1 cellular context compared by ENCODE assay signal in the genomic region with DNA sequence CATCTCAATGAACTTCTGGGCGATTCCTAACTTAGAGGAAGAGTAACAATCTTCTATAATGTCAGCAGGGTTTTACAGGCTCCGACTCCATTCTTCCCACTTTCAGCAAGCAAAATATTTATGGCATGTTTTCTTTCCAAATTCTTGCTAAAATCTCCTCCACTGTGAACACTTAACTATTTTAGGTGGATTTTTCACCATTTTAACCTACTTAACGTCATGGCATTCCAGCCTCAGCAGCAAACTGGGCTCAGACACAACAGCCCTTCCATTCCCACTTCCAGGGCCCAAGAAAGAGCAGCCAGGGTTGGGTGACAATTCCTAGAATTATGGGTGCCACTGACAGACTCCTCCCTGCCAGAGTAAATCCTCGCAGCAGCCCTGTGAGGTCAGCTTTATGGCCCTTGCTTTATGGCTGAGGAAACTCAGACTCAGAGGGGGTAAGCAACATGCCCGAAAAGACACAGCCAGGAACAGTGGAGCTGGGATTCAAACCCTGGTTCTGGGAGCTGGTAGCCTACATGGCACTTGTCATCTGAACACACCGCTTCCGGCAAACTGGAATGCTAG.
TF ChIP-seq lines count a peak whose summit lies in the region.

No MANE protein-coding gene starts in this region.

TF ChIP-seq in SK-N-SH, 30 proteins besides CTCF, POLR2A, EP300 and RAD21 (continued from another document):
- no peak for TF ChIP-seq FOSL2 (IDR thresholded peaks at IDR 0.05; ENCODE audit: borderline replicate concordance, low read depth)
- no peak for TF ChIP-seq CHD2 (IDR thresholded peaks at IDR 0.05; ENCODE audit: low read length, partially characterized antibody)
